1 cellular context compared by ENCODE assay signal in the genomic region with DNA sequence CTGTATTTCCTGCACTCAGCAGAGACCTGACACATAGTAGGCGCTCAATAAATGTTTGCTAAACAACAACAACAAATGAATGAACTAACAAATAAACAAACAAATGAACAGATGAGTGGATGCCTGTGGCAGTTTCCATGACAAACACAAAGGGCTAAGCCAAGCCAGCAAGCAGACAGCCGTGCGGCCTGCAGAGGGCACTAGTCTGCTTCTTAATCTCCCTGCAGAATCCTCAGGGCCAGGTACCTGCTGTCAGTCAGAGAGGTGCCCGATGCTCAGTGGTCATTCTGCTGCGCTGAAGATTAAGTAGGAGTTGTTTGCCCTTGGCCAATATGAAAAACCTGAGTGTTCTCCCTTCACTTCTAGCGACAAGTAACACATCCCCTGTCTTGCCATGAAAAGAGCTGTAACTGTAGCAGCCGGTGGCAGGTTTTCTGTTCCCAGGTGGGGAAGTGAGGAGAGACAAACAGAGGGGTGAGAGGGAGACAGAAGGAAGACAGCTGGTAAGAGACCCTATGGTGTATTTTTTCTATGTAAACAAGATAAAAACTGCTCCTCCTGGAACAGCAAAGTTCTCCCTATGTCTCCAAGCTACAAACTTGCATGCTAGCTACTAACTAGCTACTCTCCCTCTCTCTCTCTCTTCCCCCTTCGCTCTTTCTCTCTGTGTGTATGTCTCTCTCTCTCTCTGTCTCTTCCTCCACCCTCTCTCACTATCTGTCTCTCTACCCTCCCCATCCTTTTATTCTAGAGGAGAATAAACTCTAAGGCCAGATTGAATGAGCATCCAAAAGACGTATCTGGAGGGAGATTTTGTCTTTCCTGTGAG.
TF ChIP-seq lines count a peak whose summit lies in the region.

MC3R (plus strand) TSS at position 779 of the 829 bp plus-strand sequence. CDS start 112 bp downstream, outside the sequence.

TF ChIP-seq in HepG2, 621 proteins besides CTCF, POLR2A, EP300 and RAD21 (continued from another document):
- TF ChIP-seq E2F5 (CRISPR knock-in tag; conservative IDR thresholded peaks at IDR 0.05) = no peak
- TF ChIP-seq CREB3 (CRISPR knock-in tag; IDR thresholded peaks at IDR 0.05) = no peak
- TF ChIP-seq TAF15 (IDR thresholded peaks at IDR 0.05; ENCODE audit: low read depth, low read length, poor library complexity, severe bottlenecking) = no peak
- no peak for TF ChIP-seq SRF (IDR thresholded peaks at IDR 0.05; ENCODE audit: low read depth, low read length)
- peak; percentile 15; the same call in 1 of the 2 replicates for TF ChIP-seq PBX2 (CRISPR knock-in tag; IDR thresholded peaks at IDR 0.05)
- peak; percentile 78 for TF ChIP-seq SMC3 (IDR thresholded peaks at IDR 0.05; ENCODE audit: low read length)
- no peak for TF ChIP-seq GFI1 (CRISPR knock-in tag; IDR thresholded peaks at IDR 0.05; ENCODE audit: borderline replicate concordance)
- 0 out of 2 replicates have a peak, but pooled peaks have one; percentile 35 for TF ChIP-seq ZNF614 (CRISPR knock-in tag; IDR thresholded peaks at IDR 0.05; ENCODE audit: borderline replicate concordance)
- peak; percentile 71; the same call in 1 of the 2 replicates for TF ChIP-seq CBX5 (CRISPR knock-in tag; IDR thresholded peaks at IDR 0.05; ENCODE audit: borderline replicate concordance)
- TF ChIP-seq PITX1 (CRISPR knock-in tag; IDR thresholded peaks at IDR 0.05) = peak; percentile 60; the same call in 1 of the 2 replicates
- no peak for TF ChIP-seq SMARCC2 (IDR thresholded peaks at IDR 0.05)
- no peak for TF ChIP-seq RXRB (CRISPR knock-in tag; IDR thresholded peaks at IDR 0.05; ENCODE audit: borderline replicate concordance)
- TF ChIP-seq ZFP82 (CRISPR knock-in tag; IDR thresholded peaks at IDR 0.05; ENCODE audit: borderline replicate concordance) = no peak
- no peak for TF ChIP-seq MTF2 (CRISPR knock-in tag; IDR thresholded peaks at IDR 0.05; ENCODE audit: borderline replicate concordance)
- no peak for TF ChIP-seq TCF12 (IDR thresholded peaks at IDR 0.05)
- no peak for TF ChIP-seq TCF12 (CRISPR knock-in tag; IDR thresholded peaks at IDR 0.05)
- TF ChIP-seq ZNF124 (CRISPR knock-in tag; IDR thresholded peaks at IDR 0.05) = no peak; the same call in 1 of the 2 replicates
- TF ChIP-seq ZBTB3 (CRISPR knock-in tag; IDR thresholded peaks at IDR 0.05; ENCODE audit: borderline replicate concordance, low read depth) = no peak
- TF ChIP-seq CCAR2 (optimal IDR thresholded peaks at IDR 0.05; ENCODE audit: low read depth, low read length) = no peak
- TF ChIP-seq TBL1XR1 (IDR thresholded peaks at IDR 0.05; ENCODE audit: borderline replicate concordance, low read length, partially characterized antibody) = peak; percentile 21
- TF ChIP-seq, protein P1, sequence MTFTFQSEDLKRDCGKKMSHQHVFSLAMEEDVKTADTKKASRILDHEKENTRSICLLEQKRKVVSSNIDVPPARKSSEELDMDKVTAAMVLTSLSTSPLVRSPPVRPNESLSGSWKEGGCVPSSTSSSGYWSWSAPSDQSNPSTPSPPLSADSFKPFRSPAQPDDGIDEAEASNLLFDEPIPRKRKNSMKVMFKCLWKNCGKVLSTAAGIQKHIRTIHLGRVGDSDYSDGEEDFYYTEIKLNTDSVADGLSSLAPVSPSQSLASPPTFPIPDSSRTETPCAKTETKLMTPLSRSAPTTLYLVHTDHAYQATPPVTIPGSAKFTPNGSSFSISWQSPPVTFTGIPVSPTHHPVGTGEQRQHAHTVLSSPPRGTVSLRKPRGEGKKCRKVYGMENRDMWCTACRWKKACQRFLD (CRISPR knock-in tag; IDR thresholded peaks at IDR 0.05; ENCODE audit: borderline replicate concordance) = no peak
- TF ChIP-seq NCOR1 (IDR thresholded peaks at IDR 0.05; ENCODE audit: borderline replicate concordance, low read length) = no peak
- TF ChIP-seq HNRNPL (IDR thresholded peaks at IDR 0.05; ENCODE audit: low read depth, low read length) = no peak
- TF ChIP-seq NBN (conservative IDR thresholded peaks at IDR 0.05) = no peak
- no peak for TF ChIP-seq PAX8 (CRISPR knock-in tag; IDR thresholded peaks at IDR 0.05; ENCODE audit: borderline replicate concordance)
- no peak for TF ChIP-seq NFKB2 (CRISPR knock-in tag; IDR thresholded peaks at IDR 0.05; ENCODE audit: borderline replicate concordance)
- TF ChIP-seq SP5 (CRISPR knock-in tag; IDR thresholded peaks at IDR 0.05; ENCODE audit: borderline replicate concordance, low read depth) = no peak
- no peak for TF ChIP-seq ZNF609 (CRISPR knock-in tag; IDR thresholded peaks at IDR 0.05; ENCODE audit: borderline replicate concordance)
- TF ChIP-seq ZNF142 (CRISPR knock-in tag; IDR thresholded peaks at IDR 0.05) = no peak
- TF ChIP-seq ZSCAN25 (CRISPR knock-in tag; IDR thresholded peaks at IDR 0.05) = 0 out of 2 replicates have a peak, but pooled peaks have one; percentile 30
- TF ChIP-seq PCBP2 (optimal IDR thresholded peaks at IDR 0.05; ENCODE audit: low read depth, low read length, poor library complexity, severe bottlenecking) = no peak
- TF ChIP-seq ZNF24 (IDR thresholded peaks at IDR 0.05) = no peak
